8 cellular contexts compared by ENCODE assay signal in genomic region chr12:12265571-12266388, GRCh38. TPM values are rescaled to one million over a fixed set of nuclear protein-coding genes. Genes with fewer than 3 reads are reported as not detected.
DNase-seq lines count a peak whose midpoint lies in the region; ATAC-seq and TF ChIP-seq lines count a peak whose summit lies in the region.

No MANE protein-coding gene starts in this region.

- H3K4me1 ChIP-seq in CD4-positive, CD25-positive, alpha-beta regulatory T cell (ENCODE audit: control insufficient read depth, insufficient read depth, low read length, poor library complexity, severe bottlenecking): peaks cover 16% of the 10 kb centered on the region
- H3K4me1 ChIP-seq in fibroblast of lung (ENCODE audit: control insufficient read depth, extremely low read depth, insufficient read depth, low read length): peaks cover 2% of the 10 kb centered on the region

- peak overlapping the region; percentile 94 for H3K4me2 ChIP-seq in fibroblast of lung (ENCODE audit: extremely low read depth, insufficient read depth, low read length)

- no peaks in the 10 kb centered on the region for H3K36me3 Mint-ChIP-seq in CD4-positive, CD25-positive, alpha-beta regulatory T cell
- H3K36me3 Mint-ChIP-seq in neural crest cell (ENCODE audit: low read depth): peaks cover 7% of the 10 kb centered on the region

- H2AFZ ChIP-seq in fibroblast of lung (ENCODE audit: low read length): peak overlapping the region; percentile 27

- peaks cover 76% of the 10 kb centered on the region for H3K27me3 Mint-ChIP-seq in CD4-positive, CD25-positive, alpha-beta regulatory T cell
- H3K27me3 Mint-ChIP-seq in neural crest cell (ENCODE audit: low read depth): peaks cover 2% of the 10 kb centered on the region

- H3K9ac ChIP-seq in fibroblast of lung (ENCODE audit: insufficient read depth, low read length): peak overlapping the region; percentile 100

- no peaks in the 10 kb centered on the region for H3K36me3 ChIP-seq in CD4-positive, CD25-positive, alpha-beta regulatory T cell (ENCODE audit: control insufficient read depth, insufficient read depth, low read length)
- H3K36me3 ChIP-seq in WERI-Rb-1 (no peaks in the 10 kb centered on the region), fibroblast of lung (ENCODE audit: control insufficient read depth, insufficient read depth, low read length) (no peaks in the 10 kb centered on the region)

- peak overlapping the region; percentile 56 to 89 (median 80) for H3K4me3 Mint-ChIP-seq in CD4-positive, CD25-positive, alpha-beta regulatory T cell
- peak overlapping the region; percentile 98 for H3K4me3 Mint-ChIP-seq in neural crest cell

- H4K20me1 ChIP-seq in fibroblast of lung (ENCODE audit: control insufficient read depth, extremely low read depth, insufficient read depth, low read length): no peaks in the 10 kb centered on the region

- H3K9me3 Mint-ChIP-seq in CD4-positive, CD25-positive, alpha-beta regulatory T cell: no peaks in the 10 kb centered on the region
- no peaks in the 10 kb centered on the region for H3K9me3 Mint-ChIP-seq in neural crest cell

- H3K9me3 ChIP-seq in CD4-positive, CD25-positive, alpha-beta regulatory T cell (ENCODE audit: control insufficient read depth in 2 of 2, low read length in 2 of 2): no peaks in the 10 kb centered on the region
- H3K9me3 ChIP-seq in WERI-Rb-1 (ENCODE audit: severe bottlenecking) (no peaks in the 10 kb centered on the region), fibroblast of lung (ENCODE audit: control insufficient read depth, insufficient read depth, low read depth, low read length) (no peaks in the 10 kb centered on the region)

- DNase-seq in CD4-positive, CD25-positive, alpha-beta regulatory T cell: peak in 2 of 3 donors; percentile 11 to 22
- DNase-seq in HK-2 (ENCODE audit: unreplicated experiment): peak; percentile 19
- no peak for DNase-seq in WERI-Rb-1
- DNase-seq in fibroblast of lung (ENCODE audit: low read depth in 2 of 2): peak; percentile 66 to 68
- no peak for DNase-seq in neural crest cell (ENCODE audit: low read depth, low spot score)
- no peak for DNase-seq in middle frontal gyrus (ENCODE audit: extremely low spot score, low spot score)

- H3K27ac ChIP-seq in CD4-positive, CD25-positive, alpha-beta regulatory T cell (ENCODE audit: insufficient read depth, low read length, poor library complexity, severe bottlenecking): no peak overlapping the region
- peak overlapping the region; percentile 99 for H3K27ac ChIP-seq in WERI-Rb-1
- H3K27ac ChIP-seq in fibroblast of lung (ENCODE audit: insufficient read depth, low read length): peak overlapping the region; percentile 100

- peaks cover 30% of the 10 kb centered on the region for H3K27me3 ChIP-seq in CD4-positive, CD25-positive, alpha-beta regulatory T cell (ENCODE audit: control insufficient read depth, insufficient read depth, low read length)
- H3K27me3 ChIP-seq in WERI-Rb-1 (ENCODE audit: insufficient read depth, low read depth, severe bottlenecking): no peaks in the 10 kb centered on the region
- no peaks in the 10 kb centered on the region for H3K27me3 ChIP-seq in fibroblast of lung (ENCODE audit: control insufficient read depth, insufficient read depth, low read length)

- TF ChIP-seq CTCF in WERI-Rb-1 (IDR thresholded peaks at IDR 0.05; ENCODE audit: low read depth, low read length) (no peak), fibroblast of lung (conservative IDR thresholded peaks at IDR 0.05 in 1 of 2, IDR thresholded peaks at IDR 0.05 in 1 of 2; ENCODE audit: low read depth in 1 of 2, low read length in 2 of 2) (no peak), neural crest cell (conservative IDR thresholded peaks at IDR 0.05) (no peak)

- H3K79me2 ChIP-seq in fibroblast of lung (ENCODE audit: control insufficient read depth, insufficient read depth, low read length): peaks cover 48% of the 10 kb centered on the region

- peaks cover 5 to 23% (median 17%) of the 10 kb centered on the region in 4 donors for H3K4me1 Mint-ChIP-seq in CD4-positive, CD25-positive, alpha-beta regulatory T cell
- H3K4me1 Mint-ChIP-seq in neural crest cell: peaks cover 46% of the 10 kb centered on the region

- peak overlapping the region; percentile 40 for H3K4me3 ChIP-seq in CD4-positive, CD25-positive, alpha-beta regulatory T cell (ENCODE audit: low read depth, low read length)
- H3K4me3 ChIP-seq in WERI-Rb-1 (ENCODE audit: low read depth, low read length): peak overlapping the region; percentile 91
- peak overlapping the region; percentile 80 to 93 (median 86) for H3K4me3 ChIP-seq in fibroblast of lung (replicated peaks in 1 of 4; ENCODE audit: control extremely low read depth in 1 of 4, insufficient read depth in 1 of 4, low read depth in 3 of 4, low read length in 4 of 4)

- H3K27ac Mint-ChIP-seq in CD4-positive, CD25-positive, alpha-beta regulatory T cell: peak overlapping the region in 2 of 3 donors; percentile 72 to 83
- peak overlapping the region; percentile 100 for H3K27ac Mint-ChIP-seq in neural crest cell (ENCODE audit: unreplicated experiment)

- ATAC-seq in CD4-positive, CD25-positive, alpha-beta regulatory T cell (ENCODE audit: low read depth in 2 of 2): no peak
- ATAC-seq in GM19452 (IDR thresholded peaks at IDR 0.05; ENCODE audit: unreplicated experiment) (no peak), GM19351 (IDR thresholded peaks at IDR 0.05; ENCODE audit: unreplicated experiment) (no peak)

RNA-seq across cellular contexts. Expression of gene LRP6, which starts 1.1 kb away (rescaled TPM):
- 1.4 TPM for total RNA-seq in CD4-positive, CD25-positive, alpha-beta regulatory T cell
- 1 to 10 TPM in 1 of 4 donors, under 1 TPM in 1, not detected in 2; 0.76 to 1.3 TPM for polyA plus RNA-seq in CD4-positive, CD25-positive, alpha-beta regulatory T cell
- 39.3 and 39.5 TPM in 2 replicates for total RNA-seq in fibroblast of lung
- 18.8 and 21.0 TPM in 2 replicates for polyA plus RNA-seq in fibroblast of lung
- polyA plus RNA-seq in fibroblast of lung (2012): 11.3 and 18.3 TPM in 2 replicates
- 64.0 and 140 TPM in 2 replicates for polyA minus RNA-seq in fibroblast of lung (ENCODE audit: low replicate concordance)
- total RNA-seq in neural crest cell: 56.2 and 60.3 TPM in 2 replicates

Comparison
In these comparisons a context has a peak if more than half of its experiments do, and no peak if none do; other contexts are left out.
1. DNase-seq: peak in CD4-positive, CD25-positive, alpha-beta regulatory T cell (2 of 3), HK-2 (single experiment) and fibroblast of lung (2 of 2); none in WERI-Rb-1 (single experiment), neural crest cell (single experiment) and middle frontal gyrus (single experiment).
2. H3K4me3 ChIP-seq: peak in every context shown above with its lines; median percentile 91 in WERI-Rb-1; 86 in fibroblast of lung; 40 in CD4-positive, CD25-positive, alpha-beta regulatory T cell.
3. RNA of gene LRP6, which starts 1.1 kb away (total RNA-seq): 56.2 to 60.3 TPM in neural crest cell and 39.3 to 39.5 TPM in fibroblast of lung; 1.4 TPM in CD4-positive, CD25-positive, alpha-beta regulatory T cell (single experiment); every median in the first group is over 10 times any median in the second.